16 cellular contexts compared by ENCODE assay signal in the genomic region with DNA sequence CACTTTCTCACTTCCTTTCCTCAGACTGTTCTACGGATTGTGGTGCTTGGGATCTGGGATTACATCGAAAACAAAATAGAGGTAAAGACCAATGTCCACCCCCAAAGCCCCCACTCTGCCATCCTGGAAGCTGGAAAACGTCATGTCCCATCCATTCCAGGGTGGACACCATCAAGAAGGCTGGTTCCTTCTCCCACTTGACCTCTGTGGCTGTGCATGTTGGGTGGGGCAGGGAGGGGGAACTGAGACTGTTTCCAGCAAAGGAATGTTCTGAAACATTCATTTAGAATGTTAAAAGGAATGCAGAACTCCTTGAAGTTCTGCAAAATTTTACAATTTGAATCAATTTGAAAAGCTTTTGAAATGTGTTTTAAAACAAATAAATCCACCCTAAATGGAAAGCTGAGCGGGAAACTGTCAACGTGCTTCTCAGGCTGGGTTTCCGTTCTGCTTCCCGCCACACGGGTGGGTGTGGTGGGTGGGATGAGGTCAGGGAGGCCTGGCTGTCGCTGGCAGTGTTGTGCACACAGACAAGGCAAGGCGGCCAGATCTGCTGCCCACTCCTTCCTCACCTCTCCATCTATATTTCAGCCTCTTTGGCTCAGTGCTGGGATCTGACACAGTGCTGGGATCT.
DNase-seq lines count a peak whose midpoint lies in the region; ATAC-seq and TF ChIP-seq lines count a peak whose summit lies in the region.
"Had no signal": no experiment of that assay in that cellular context is flagged by ENCODE, and none has a peak within 500 bp of the region (broad histone marks: within the 10 kb centered on the region; RNA-seq: fewer than 3 reads in every experiment).

No MANE protein-coding gene starts in this region.

- no peaks in the 10 kb centered on the region for H3K36me3 ChIP-seq in osteoblast (ENCODE audit: insufficient read depth, low read length)
- H3K36me3 ChIP-seq: brain microvascular endothelial cell had no signal

- no peak for TF ChIP-seq CTCF in RWPE1 (conservative IDR thresholded peaks at IDR 0.05; ENCODE audit: low read depth)
- no peak for TF ChIP-seq CTCF in osteoblast (IDR thresholded peaks at IDR 0.05; ENCODE audit: extremely low read depth, low read depth, low read length)

- POLR2A ChIA-PET in RWPE1 (lab: Yijun Ruan, JAX; ENCODE audit: low non-redundant PET): no interaction called here

- peak; percentile 60 for DNase-seq in AG20443 (ENCODE audit: low spot score)
- no peak for DNase-seq in RWPE1 (ENCODE audit: low spot score)
- peak; percentile 12 for DNase-seq in fibroblast of gingiva (ENCODE audit: low read depth)
- DNase-seq in osteoblast (ENCODE audit: insufficient read length, low spot score, missing footprints): peak; percentile 85
- no peak for DNase-seq in HuH-7 (ENCODE audit: low spot score)
- no peak for DNase-seq in amniotic stem cell (lab: John Stamatoyannopoulos, UW)
- DNase-seq in C1 segment of cervical spinal cord (lab: John Stamatoyannopoulos, UW): no peak
- DNase-seq: activated CD4-positive, alpha-beta T cell treated with anti-CD3 and anti-CD28 coated beads, Interleukin-2, amount 10 ng/mL, durations not matched to agents 7 days and 5 days; activated naive CD4-positive, alpha-beta T cell treated with anti-CD3 and anti-CD28 coated beads for 36 hours; activated T-cell treated with anti-CD3 and anti-CD28 coated beads for 4 hours; dermis blood vessel endothelial cell; glutamatergic neuron; NCI-H1105 treated with DMSO at 0.1 percent for 48 hours had no signal

- H3K27ac ChIP-seq in RWPE1 (peak overlapping the region; percentile 42), osteoblast (ENCODE audit: low read depth, low read length) (no peak overlapping the region)
- H3K27ac ChIP-seq: brain microvascular endothelial cell had no signal

- no peak overlapping the region for H3K4me3 ChIP-seq in osteoblast (ENCODE audit: insufficient read depth, low read length)

- no peaks in the 10 kb centered on the region for H3K79me2 ChIP-seq in osteoblast (ENCODE audit: insufficient read depth, low read length)

- no peak for ATAC-seq in HG03025 (IDR thresholded peaks at IDR 0.05; ENCODE audit: low FRiP score, unreplicated experiment)

- no peak overlapping the region for H3K4me2 ChIP-seq in osteoblast (ENCODE audit: insufficient read depth, low read length)

- CTCF ChIA-PET in RWPE1 (lab: Yijun Ruan, JAX): interaction anchor here (0.5 kb wide), 1 partner anchor 98 kb away, joined by 3 read pairs; no protein-coding TSS in a partner anchor

- no peak overlapping the region for H2AFZ ChIP-seq in osteoblast (ENCODE audit: low read length)

- H3K9me3 ChIP-seq in osteoblast (ENCODE audit: low read depth, low read length): no peaks in the 10 kb centered on the region
- H3K9me3 ChIP-seq: Caco-2 had no signal

- no peaks in the 10 kb centered on the region for H4K20me1 ChIP-seq in osteoblast (ENCODE audit: insufficient read depth, low read length)

- peaks cover 4% of the 10 kb centered on the region for H3K27me3 ChIP-seq in osteoblast (ENCODE audit: insufficient read depth, low read length)
- H3K27me3 ChIP-seq: brain microvascular endothelial cell had no signal

- no peaks in the 10 kb centered on the region for H3K4me1 ChIP-seq in osteoblast (ENCODE audit: insufficient read depth, low read length)
- H3K4me1 ChIP-seq: Caco-2 had no signal

Comparison
In these comparisons a context has a peak if more than half of its experiments do, and no peak if none do; other contexts are left out.
1. DNase-seq: peak in AG20443 (single experiment), fibroblast of gingiva (single experiment) and osteoblast (single experiment); none in RWPE1 (single experiment), HuH-7 (single experiment), amniotic stem cell (single experiment) and C1 segment of cervical spinal cord (0 of 14).